Comparison of ENCODE assay signal across 18 cellular contexts in genomic region chr12:117202556-117202955, GRCh38.
"Had no signal": no experiment of that assay in that cellular context is flagged by ENCODE, and none has a peak within 500 bp of the region (broad histone marks: within the 10 kb centered on the region; RNA-seq: fewer than 3 reads in every experiment).

No MANE protein-coding gene starts in this region.

- H3K27ac ChIP-seq: coronary artery, foreskin keratinocyte, right atrium auricular region, tibial artery, upper lobe of left lung, uterus had no signal

- DNase-seq: effector CD4-positive, alpha-beta T cell; endodermal cell; erythroblast; foreskin keratinocyte; immature natural killer cell; kidney; left colon; mammary epithelial cell; mucosa of descending colon; natural killer cell; stimulated activated CD4-positive, alpha-beta T cell treated with anti-CD3 and anti-CD28 coated beads, Interleukin-4, amount 100 ng/mL, for 1 hour; tibial artery; uterus had no signal

- H3K9me3 ChIP-seq: mucosa of descending colon, right atrium auricular region, tibial artery, upper lobe of left lung, uterus had no signal

- FAIRE-seq: endothelial cell of umbilical vein, kidney had no signal

- H3K27me3 ChIP-seq: foreskin keratinocyte, right atrium auricular region, upper lobe of left lung, uterus had no signal

- H3K4me1 ChIP-seq: foreskin keratinocyte, right atrium auricular region, tibial artery, upper lobe of left lung, uterus had no signal

- H3K4me3 ChIP-seq: coronary artery, mucosa of descending colon, right atrium auricular region, smooth muscle cell, tibial artery, upper lobe of left lung, uterus had no signal

- H3K36me3 ChIP-seq: right atrium auricular region, tibial artery, upper lobe of left lung, uterus had no signal
